ENCODE assay signal across 12 cellular contexts in genomic region chr6:161128680-161129196, GRCh38.
DNase-seq lines count a peak whose midpoint lies in the region; ATAC-seq and TF ChIP-seq lines count a peak whose summit lies in the region.
"Had no signal": no experiment of that assay in that cellular context is flagged by ENCODE, and none has a peak within 500 bp of the region (broad histone marks: within the 10 kb centered on the region; RNA-seq: fewer than 3 reads in every experiment).

No MANE protein-coding gene starts in this region.

- H3K27me3 Mint-ChIP-seq in T-helper 1 cell treated with Interleukin-12 subunit alpha and Interleukin-12 subunit beta and Interleukin-4 antibody, amounts not matched to agents 30 μg/mL and 1 μg/mL, for 36 hours (ENCODE audit: low read depth), result no peaks in the 10 kb centered on the region

- ATAC-seq in HG02798 (IDR thresholded peaks at IDR 0.05; ENCODE audit: poor library complexity, unreplicated experiment), result no peak
- ATAC-seq: HepG2 had no signal

- no peaks in the 10 kb centered on the region for H3K4me1 ChIP-seq in right atrium auricular region
- H3K4me1 ChIP-seq: spleen, thyroid gland had no signal

- peaks cover 0 to 15% of the 10 kb centered on the region in 2 donors for H3K9me3 ChIP-seq in right atrium auricular region
- H3K9me3 ChIP-seq: thyroid gland had no signal

- in situ Hi-C loops in astrocyte of the spinal cord (cut with HindIII; ENCODE audit: low sequenced_read_pairs), result no loop called here

- no peak overlapping the region for H3K27ac ChIP-seq in right atrium auricular region
- H3K27ac ChIP-seq: spleen, thyroid gland had no signal

- peak; percentile 86 for DNase-seq in EL
- peak; percentile 80 for DNase-seq in astrocyte of the spinal cord (ENCODE audit: low read depth, low spot score)
- DNase-seq in retinal pigment epithelial cell (ENCODE audit: low read depth), result peak; percentile 26
- no peak for DNase-seq in AG20443 (ENCODE audit: low spot score)
- no peak for DNase-seq in DMS79 (lab: John Stamatoyannopoulos, UW)
- DNase-seq in right atrium auricular region (ENCODE audit: low spot score), result no peak
- DNase-seq: COR-L47, spleen, thyroid gland had no signal

- peaks cover 51% of the 10 kb centered on the region for H3K36me3 Mint-ChIP-seq in T-helper 1 cell treated with Interleukin-12 subunit alpha and Interleukin-12 subunit beta and Interleukin-4 antibody, amounts not matched to agents 30 μg/mL and 1 μg/mL, for 36 hours (ENCODE audit: low read depth)

- TF ChIP-seq CTCF in astrocyte of the spinal cord (IDR thresholded peaks at IDR 0.05; ENCODE audit: low read depth, low read length), result no peak
- TF ChIP-seq CTCF in retinal pigment epithelial cell (conservative IDR thresholded peaks at IDR 0.05; ENCODE audit: low read depth, low read length), result no peak
- no peak for TF ChIP-seq CTCF in right atrium auricular region (IDR thresholded peaks at IDR 0.05)

- peak overlapping the region; percentile 5 for H3K4me3 Mint-ChIP-seq in T-helper 1 cell treated with Interleukin-12 subunit alpha and Interleukin-12 subunit beta and Interleukin-4 antibody, amounts not matched to agents 30 μg/mL and 1 μg/mL, for 36 hours

- peaks cover 14% of the 10 kb centered on the region for H3K9me3 Mint-ChIP-seq in T-helper 1 cell treated with Interleukin-12 subunit alpha and Interleukin-12 subunit beta and Interleukin-4 antibody, amounts not matched to agents 30 μg/mL and 1 μg/mL, for 36 hours

- H3K27me3 ChIP-seq in right atrium auricular region, result no peaks in the 10 kb centered on the region
- H3K27me3 ChIP-seq: spleen, thyroid gland had no signal

- H3K4me3 ChIP-seq in astrocyte of the spinal cord (ENCODE audit: low read depth, low read length) (no peak overlapping the region), retinal pigment epithelial cell (ENCODE audit: low read length) (no peak overlapping the region), right atrium auricular region (no peak overlapping the region)
- H3K4me3 ChIP-seq: spleen, thyroid gland had no signal

- H3K36me3 ChIP-seq in right atrium auricular region, result peaks cover 9% of the 10 kb centered on the region
- H3K36me3 ChIP-seq: thyroid gland had no signal

- peaks cover 14% of the 10 kb centered on the region for H3K4me1 Mint-ChIP-seq in T-helper 1 cell treated with Interleukin-12 subunit alpha and Interleukin-12 subunit beta and Interleukin-4 antibody, amounts not matched to agents 30 μg/mL and 1 μg/mL, for 36 hours (ENCODE audit: low read depth)

- H3K27ac Mint-ChIP-seq in T-helper 1 cell treated with Interleukin-12 subunit alpha and Interleukin-12 subunit beta and Interleukin-4 antibody, amounts not matched to agents 30 μg/mL and 1 μg/mL, for 36 hours, result peak overlapping the region; percentile 68

Comparison
In these comparisons a context has a peak if more than half of its experiments do, and no peak if none do; other contexts are left out.
1. DNase-seq: peak in EL (single experiment), astrocyte of the spinal cord (single experiment) and retinal pigment epithelial cell (single experiment); none in AG20443 (single experiment), DMS79 (single experiment) and right atrium auricular region (single experiment).